Comparison of ENCODE assay signal across 8 cellular contexts in the genomic region with DNA sequence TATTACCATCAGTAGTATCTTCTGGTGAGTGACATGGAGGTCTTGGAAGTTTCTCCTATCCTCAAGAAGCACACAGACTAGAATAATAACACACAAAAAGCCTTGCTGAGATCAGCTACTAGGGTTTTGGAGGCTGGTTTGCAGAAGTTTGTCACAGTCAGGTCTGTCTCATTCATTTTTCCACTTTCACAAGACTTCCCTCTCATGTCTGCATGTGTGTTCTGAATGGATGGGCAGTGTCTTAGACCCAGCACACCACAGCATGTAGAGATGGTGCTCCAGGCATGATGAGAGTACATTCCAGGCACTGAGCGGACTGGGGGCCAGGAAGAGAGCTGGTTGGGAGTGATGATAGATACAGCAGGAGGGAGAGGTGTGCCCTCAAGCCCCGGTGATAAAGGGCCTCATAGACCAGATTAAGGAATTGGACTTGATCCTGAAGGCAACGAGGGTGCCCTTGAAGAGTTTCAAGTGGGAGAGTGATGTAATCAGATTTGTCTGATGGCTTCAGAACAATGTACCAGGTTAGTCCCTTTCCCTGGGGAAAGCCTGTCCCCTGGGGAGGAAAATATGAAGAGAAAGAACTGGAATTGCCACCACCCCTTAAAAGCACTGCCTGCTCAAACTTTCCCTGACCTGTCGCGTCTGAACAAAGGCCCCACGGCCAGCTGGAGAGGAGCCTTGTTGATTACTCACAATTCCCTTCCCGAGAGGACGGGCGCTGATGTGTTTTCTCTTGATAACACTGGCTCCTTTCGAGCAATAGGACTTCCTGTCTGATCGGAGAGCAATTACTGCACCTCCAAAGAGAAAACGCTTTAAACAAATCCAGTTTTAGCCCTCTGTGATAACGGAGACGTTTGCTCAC. TPM values are rescaled to one million over a fixed set of nuclear protein-coding genes. Genes with fewer than 3 reads are reported as not detected.
DNase-seq lines count a peak whose midpoint lies in the region; ATAC-seq, FAIRE-seq and TF ChIP-seq lines count a peak whose summit lies in the region.

No MANE protein-coding gene starts in this region.

- no peaks in the 10 kb centered on the region for H3K36me3 ChIP-seq in left ventricle myocardium inferior
- H3K36me3 ChIP-seq in small intestine (ENCODE audit: control insufficient read depth in 2 of 2, insufficient read depth in 2 of 2, low read length in 2 of 2) = no peaks in the 10 kb centered on the region

- H3K4me3 ChIP-seq in left ventricle myocardium inferior (peak overlapping the region; percentile 1), small intestine (ENCODE audit: low read depth in 1 of 2, low read length in 2 of 2) (no peak overlapping the region)

- DNase-seq in H54 (ENCODE audit: insufficient read length, low spot score) (peak; percentile 29), UCSD-AML1 (lab: John Stamatoyannopoulos, UW; ENCODE audit: unreplicated experiment) (peak; percentile 45), left ventricle myocardium inferior (peak; percentile 62), small intestine (peak; percentile 21), NCI-H128 (lab: John Stamatoyannopoulos, UW; ENCODE audit: unreplicated experiment) (no peak), anterior cingulate cortex (lab: John Stamatoyannopoulos, UW) (no peak)
- DNase-seq in stimulated activated naive CD8-positive, alpha-beta T cell treated with anti-CD3 and anti-CD28 coated beads, Interleukin-15, amount 100 ng/mL, for 72 hours = no peak
- DNase-seq in stimulated activated naive CD4-positive, alpha-beta T cell (lab: John Stamatoyannopoulos, UW) = no peak

- peaks cover 2 to 12% of the 10 kb centered on the region in 2 donors for H3K9me3 Mint-ChIP-seq in stimulated activated naive CD8-positive, alpha-beta T cell treated with anti-CD3 and anti-CD28 coated beads, Interleukin-15, amount 100 ng/mL, for 72 hours

- no peak for TF ChIP-seq POLR2A in H54 (IDR thresholded peaks at IDR 0.05; ENCODE audit: low read depth, low read length)

- TF ChIP-seq CTCF in left ventricle myocardium inferior (IDR thresholded peaks at IDR 0.05; ENCODE audit: borderline replicate concordance) = no peak

- peak overlapping the region; percentile 56 for H3K27ac ChIP-seq in left ventricle myocardium inferior (replicated peaks)
- peak overlapping the region in 1 of 2 donors; percentile 37 for H3K27ac ChIP-seq in small intestine (ENCODE audit: low read depth in 1 of 2, low read length in 1 of 2)

- peak overlapping the region in 1 of 2 donors; percentile 1 for H3K27ac Mint-ChIP-seq in stimulated activated naive CD8-positive, alpha-beta T cell treated with anti-CD3 and anti-CD28 coated beads, Interleukin-15, amount 100 ng/mL, for 72 hours

- peaks cover 8% of the 10 kb centered on the region for H3K27me3 Mint-ChIP-seq in stimulated activated naive CD8-positive, alpha-beta T cell treated with anti-CD3 and anti-CD28 coated beads, Interleukin-15, amount 100 ng/mL, for 72 hours

- FAIRE-seq in H54 (lab: Jason Lieb, UNC) (no peak), small intestine (lab: Jason Lieb, UNC) (no peak)

- WGBS in small intestine, 3 donors = 10 to 23% (median 20%) methylated on average over 14 of the region's 14 CpGs

- H3K9me3 ChIP-seq in left ventricle myocardium inferior (replicated peaks) (peaks cover 1% of the 10 kb centered on the region), small intestine (ENCODE audit: control insufficient read depth, low read depth) (no peaks in the 10 kb centered on the region)

- H3K4me1 Mint-ChIP-seq in stimulated activated naive CD8-positive, alpha-beta T cell treated with anti-CD3 and anti-CD28 coated beads, Interleukin-15, amount 100 ng/mL, for 72 hours = no peaks in the 10 kb centered on the region

- H3K4me1 ChIP-seq in left ventricle myocardium inferior (peaks cover 60% of the 10 kb centered on the region), small intestine (ENCODE audit: control insufficient read depth in 2 of 2, insufficient read depth in 1 of 2, low read depth in 1 of 2, low read length in 1 of 2) (no peaks in the 10 kb centered on the region)

- H3K27me3 ChIP-seq in left ventricle myocardium inferior (ENCODE audit: low read depth) = no peaks in the 10 kb centered on the region
- no peaks in the 10 kb centered on the region for H3K27me3 ChIP-seq in small intestine (ENCODE audit: control insufficient read depth in 2 of 2, insufficient read depth in 2 of 2, low read length in 2 of 2)

- ATAC-seq in stimulated activated naive CD8-positive, alpha-beta T cell treated with anti-CD3 and anti-CD28 coated beads, Interleukin-15, amount 100 ng/mL, for 72 hours = no peak

- H3K4me3 Mint-ChIP-seq in stimulated activated naive CD8-positive, alpha-beta T cell treated with anti-CD3 and anti-CD28 coated beads, Interleukin-15, amount 100 ng/mL, for 72 hours = no peak overlapping the region

- intact Hi-C loops in left ventricle myocardium inferior (cut with micrococcal nuclease) = loop anchor here (10.0 kb wide), 1 partner anchor 72 kb away; no protein-coding TSS in a partner anchor

RNA-seq across cellular contexts. Expression of gene LMO2, which starts 45.1 kb away (rescaled TPM):
- 8.4 TPM for total RNA-seq in left ventricle myocardium inferior
- 10 to 100 TPM in 1 of 3 donors, 1 to 10 TPM in 2; 2.5 to 27.5 (median 9.2) TPM for polyA plus RNA-seq in small intestine

Comparison
In these comparisons a context has a peak if more than half of its experiments do, and no peak if none do; other contexts are left out.
1. DNase-seq: peak in H54 (single experiment), UCSD-AML1 (single experiment), left ventricle myocardium inferior (single experiment) and small intestine (single experiment); none in NCI-H128 (single experiment), anterior cingulate cortex (0 of 58), stimulated activated naive CD8-positive, alpha-beta T cell treated with anti-CD3 and anti-CD28 coated beads, Interleukin-15, amount 100 ng/mL, for 72 hours (0 of 2) and stimulated activated naive CD4-positive, alpha-beta T cell (0 of 6).